In genomic region chr10:31321396-31321941, GRCh38 we compare ENCODE assay signal across 9 cellular contexts. TPM values are rescaled to one million over a fixed set of nuclear protein-coding genes. Genes with fewer than 3 reads are reported as not detected.
DNase-seq lines count a peak whose midpoint lies in the region; ATAC-seq, FAIRE-seq and TF ChIP-seq lines count a peak whose summit lies in the region.
"Had no signal": no experiment of that assay in that cellular context is flagged by ENCODE, and none has a peak within 500 bp of the region (broad histone marks: within the 10 kb centered on the region; RNA-seq: fewer than 3 reads in every experiment).

No MANE protein-coding gene starts in this region.

- H3K9me3 ChIP-seq in mammary epithelial cell (replicated peaks; ENCODE audit: insufficient read depth, low read length) (no peaks in the 10 kb centered on the region), H1 (ENCODE audit: insufficient read depth in 2 of 2, low read depth in 1 of 2, low read length in 1 of 2) (no peaks in the 10 kb centered on the region), ovary (no peaks in the 10 kb centered on the region)

- no peak overlapping the region for H4K91ac ChIP-seq in H1 (replicated peaks; ENCODE audit: insufficient read length, low read length)

- H3K4me3 Mint-ChIP-seq in MCF 10A (ENCODE audit: unreplicated experiment) = peak overlapping the region; percentile 86

- peaks cover 27% of the 10 kb centered on the region for H3K4me1 Mint-ChIP-seq in MCF 10A (ENCODE audit: insufficient read depth, unreplicated experiment)

- H3K4me1 ChIP-seq in mammary epithelial cell (ENCODE audit: insufficient read depth, low read length) (peaks cover 15% of the 10 kb centered on the region), H1 (replicated peaks in 1 of 4; ENCODE audit: control insufficient read depth in 3 of 4, insufficient read depth in 4 of 4, low read length in 3 of 4) (peaks cover 0 to 4% (median 3%) of the 10 kb centered on the region in 4 experiments; a peak in 4 of 7 replicates), ovary (ENCODE audit: insufficient read depth) (no peaks in the 10 kb centered on the region)

- H3K27ac ChIP-seq in mammary epithelial cell (ENCODE audit: insufficient read depth, low read depth, low read length) = no peak overlapping the region
- no peak overlapping the region for H3K27ac ChIP-seq in H1 (ENCODE audit: low read depth, low read length)
- no peak overlapping the region for H3K27ac ChIP-seq in ovary

- 36% methylated on average over 10 of the region's 10 CpGs for WGBS in mammary epithelial cell (ENCODE audit: low coverage, missing lambda C conversion rate)
- 53% methylated on average over 10 of the region's 10 CpGs; no CpG with 5 or more reads in 1 of the 2 experiments for WGBS in H1 (ENCODE audit: extremely low coverage in 1 of 2, insufficient coverage in 1 of 2, insufficient read length in 1 of 2, insufficient replicate concordance in 2 of 2, low coverage in 1 of 2, low lambda C conversion rate in 2 of 2, missing lambda C conversion rate in 1 of 2), 2 experiments
- WGBS in ovary, 3 donors = 17 to 22% (median 17%) methylated on average over 10 of the region's 10 CpGs

- dilution Hi-C loops in mammary epithelial cell (cut with HindIII; ENCODE audit: low sequenced_read_pairs) = no loop called here

- no peak overlapping the region for H2BK12ac ChIP-seq in H1 (ENCODE audit: low read depth, low read length)

- H3K36me3 ChIP-seq in mammary epithelial cell (ENCODE audit: insufficient read depth, low read length) (no peaks in the 10 kb centered on the region), H1 (ENCODE audit: control insufficient read depth in 2 of 4, insufficient read depth in 4 of 4, low read length in 3 of 4) (no peaks in the 10 kb centered on the region; a peak in 1 of 8 replicates), ovary (no peaks in the 10 kb centered on the region)

- H3K4me2 ChIP-seq in mammary epithelial cell (ENCODE audit: insufficient read depth, low read depth, low read length) (no peak overlapping the region), H1 (ENCODE audit: insufficient read depth in 1 of 2, low read depth in 2 of 2, low read length in 2 of 2) (peak overlapping the region; percentile 78 to 91; a peak in 3 of 4 replicates)

- no peak overlapping the region for H4K8ac ChIP-seq in H1 (ENCODE audit: extremely low read depth, insufficient read depth, low read length)

- H4K5ac ChIP-seq in H1 (ENCODE audit: insufficient read length, low read depth, low read length) = no peak overlapping the region

- H3K4me3 ChIP-seq in mammary epithelial cell (replicated peaks in 1 of 3; ENCODE audit: insufficient read depth in 1 of 3, low read depth in 2 of 3, low read length in 3 of 3) = no peak overlapping the region
- peak overlapping the region in 1 of 4 experiments; percentile 63; a peak in 2 of 8 replicates for H3K4me3 ChIP-seq in H1 (ENCODE audit: extremely low read depth in 1 of 4, insufficient read depth in 2 of 4, low read depth in 3 of 4, low read length in 4 of 4)
- H3K4me3 ChIP-seq in ovary = peak overlapping the region; percentile 95

- no peak overlapping the region for H2BK20ac ChIP-seq in H1 (ENCODE audit: low read length)

- no peak overlapping the region for H3K27ac Mint-ChIP-seq in MCF 10A (ENCODE audit: low read depth, unreplicated experiment)
- H3K27ac Mint-ChIP-seq: dendritic cell treated with granulocyte-macrophage colony-stimulating factor and Interleukin-4, amounts not matched to agents 40 ng/mL and 50 ng/mL, for 4 days had no signal

- TSS peak; percentile 21 for BruUV-seq in MCF 10A (replicated peaks; lab: Mats Ljungman, UMichigan)
- no TSS peak for BruUV-seq in mammary epithelial cell (replicated peaks; lab: Mats Ljungman, UMichigan)

- TF ChIP-seq POLR2A in H1 (IDR thresholded peaks at IDR 0.05; ENCODE audit: control extremely low read depth in 1 of 2, low read depth in 2 of 2, low read length in 2 of 2) (no peak), ovary (IDR thresholded peaks at IDR 0.05) (no peak)

- no peaks in the 10 kb centered on the region for H3K27me3 Mint-ChIP-seq in MCF 10A (ENCODE audit: insufficient read depth, unreplicated experiment)

- H4K20me1 ChIP-seq in mammary epithelial cell (ENCODE audit: insufficient read depth, low read length) (no peaks in the 10 kb centered on the region), H1 (replicated peaks in 1 of 2; ENCODE audit: control insufficient read depth in 1 of 2, insufficient read depth in 2 of 2, low read length in 2 of 2) (peaks cover 2 to 8% of the 10 kb centered on the region in 2 experiments)

- no peak overlapping the region for H3K18ac ChIP-seq in H1 (ENCODE audit: extremely low read depth, low read length)

- H3K79me1 ChIP-seq in H1 (ENCODE audit: low read depth, low read length) = no peaks in the 10 kb centered on the region

- DNase-seq in MCF 10A (ENCODE audit: unreplicated experiment) (no peak), mammary epithelial cell (no peak), T-helper 22 cell (ENCODE audit: low read depth) (peak; percentile 53), H1 (ENCODE audit: low read depth in 1 of 2, low spot score in 2 of 2) (no peak), ovary (no peak), NCI-H2196 (lab: John Stamatoyannopoulos, UW; ENCODE audit: unreplicated experiment) (no peak), ACHN (no peak)

- H3K4ac ChIP-seq in H1 (replicated peaks; ENCODE audit: insufficient read length, low read depth, low read length) = no peak overlapping the region

- intact Hi-C loops in MCF 10A (cut with micrococcal nuclease) = loop anchor here (5.0 kb wide), 1 partner anchor 171 kb away; no protein-coding TSS in a partner anchor
- intact Hi-C loops in mammary epithelial cell (cut with micrococcal nuclease) = no loop called here
- intact Hi-C loops in ovary (cut with DNase I) = no loop called here

- TF ChIP-seq CTCF in MCF 10A (IDR thresholded peaks at IDR 0.05; ENCODE audit: unreplicated experiment) (no peak), mammary epithelial cell (conservative IDR thresholded peaks at IDR 0.05 in 1 of 2, IDR thresholded peaks at IDR 0.05 in 1 of 2; ENCODE audit: extremely low read depth in 1 of 2, insufficient read depth in 1 of 2, low read depth in 1 of 2, low read length in 2 of 2) (no peak), H1 (IDR thresholded peaks at IDR 0.05; ENCODE audit: control extremely low read depth in 1 of 3, insufficient read depth in 1 of 3, low read depth in 1 of 3, low read length in 3 of 3) (no peak), ovary (IDR thresholded peaks at IDR 0.05) (no peak)

- H3K27me3 ChIP-seq in mammary epithelial cell (ENCODE audit: insufficient read depth, low read length) (peaks cover 26% of the 10 kb centered on the region), H1 (replicated peaks in 1 of 4; ENCODE audit: control insufficient read depth in 3 of 4, extremely low read depth in 1 of 4, insufficient read depth in 3 of 4, low read length in 3 of 4) (peaks cover 13 to 54% (median 31%) of the 10 kb centered on the region in 4 experiments), ovary (no peaks in the 10 kb centered on the region)

- in situ Hi-C loops in mammary epithelial cell (cut with MboI; ENCODE audit: low sequenced_read_pairs in 2 of 2) (no loop called here), ACHN (cut with HindIII; ENCODE audit: low pct_ligation_motif_present, low pct_unique_long_range_greater_than_20kb, low sequenced_read_pairs) (no loop called here)

- H2BK120ac ChIP-seq in H1 (replicated peaks; ENCODE audit: low read depth, low read length) = no peak overlapping the region

- no peak overlapping the region for H3K23ac ChIP-seq in H1 (ENCODE audit: insufficient read length)

- no peak overlapping the region for H2AFZ ChIP-seq in mammary epithelial cell (ENCODE audit: low read depth, low read length)
- no peak overlapping the region for H2AFZ ChIP-seq in H1 (ENCODE audit: low read length)

- POLR2A ChIA-PET in MCF 10A (lab: Yijun Ruan, JAX) (interaction anchor here (0.6 to 1.0 kb wide), 6 partner anchors 7 to 606 kb away, joined by 3 read pairs; no protein-coding TSS in a partner anchor), H1 (lab: Charles Lee; ENCODE audit: partially characterized antibody) (no interaction called here)

- no peak overlapping the region for H2BK15ac ChIP-seq in H1 (ENCODE audit: low read length)

- H3K9ac ChIP-seq in mammary epithelial cell (ENCODE audit: insufficient read depth, low read length) = no peak overlapping the region
- no peak overlapping the region for H3K9ac ChIP-seq in H1 (replicated peaks in 1 of 4; ENCODE audit: extremely low read depth in 1 of 4, low read depth in 3 of 4, low read length in 3 of 4)

- no peak for TF ChIP-seq EP300 in H1 (IDR thresholded peaks at IDR 0.05; ENCODE audit: borderline replicate concordance in 1 of 2, low read depth in 2 of 2, low read length in 2 of 2)
- no peak for TF ChIP-seq EP300 in ovary (IDR thresholded peaks at IDR 0.05)

- ATAC-seq in HG03521 (IDR thresholded peaks at IDR 0.05; ENCODE audit: unreplicated experiment) = no peak

- no peak for TF ChIP-seq RAD21 in H1 (IDR thresholded peaks at IDR 0.05 in 1 of 2, conservative IDR thresholded peaks at IDR 0.05 in 1 of 2; ENCODE audit: low read depth in 2 of 2, low read length in 2 of 2)

- H3K9me3 Mint-ChIP-seq in MCF 10A (ENCODE audit: unreplicated experiment) = no peaks in the 10 kb centered on the region
- H3K9me3 Mint-ChIP-seq: dendritic cell treated with granulocyte-macrophage colony-stimulating factor and Interleukin-4, amounts not matched to agents 40 ng/mL and 50 ng/mL, for 4 days had no signal

- H3K79me2 ChIP-seq in mammary epithelial cell (ENCODE audit: insufficient read depth, low read length) (peaks cover 4% of the 10 kb centered on the region), H1 (ENCODE audit: control insufficient read depth in 1 of 2, insufficient read depth in 2 of 2, low read length in 2 of 2) (no peaks in the 10 kb centered on the region)

- no peak overlapping the region for H2AK5ac ChIP-seq in H1 (ENCODE audit: low read depth, low read length)

- peaks cover 14% of the 10 kb centered on the region for H3K23me2 ChIP-seq in H1 (ENCODE audit: low read depth, low read length)

- no peaks in the 10 kb centered on the region for H3K36me3 Mint-ChIP-seq in MCF 10A (ENCODE audit: insufficient read depth, unreplicated experiment)

- CTCF ChIA-PET in MCF 10A (lab: Yijun Ruan, JAX) (interaction anchor here (0.6 to 0.7 kb wide), 2 partner anchors 96 to 281 kb away, joined by 3 read pairs; no protein-coding TSS in a partner anchor), mammary epithelial cell (lab: Charles Lee; ENCODE audit: low non-redundant PET) (no interaction called here), H1 (lab: Charles Lee; ENCODE audit: partially characterized antibody) (no interaction called here)

- H2BK5ac ChIP-seq in H1 (ENCODE audit: low read depth, low read length) = no peak overlapping the region

- no peak overlapping the region for H3K56ac ChIP-seq in H1 (replicated peaks; ENCODE audit: insufficient read length, low read depth, low read length)

- FAIRE-seq in H1 (lab: Jason Lieb, UNC) = no peak

- H3K14ac ChIP-seq in H1 (ENCODE audit: insufficient read length) = no peak overlapping the region

RNA-seq across cellular contexts. Expression of gene ZEB1, which starts 2.5 kb away (rescaled TPM):
- total RNA-seq in MCF 10A (2022) (15.1 and 20.6 TPM in 2 replicates), mammary epithelial cell (1 to 10 TPM; 1.2 to 1.3 TPM), ovary (10 to 100 TPM; 23.3 to 48.4 (median 40.7) TPM)
- polyA plus RNA-seq in mammary epithelial cell (0.20 TPM), H1 (2011; rRNA removed) (0.03 and 0.08 TPM in 2 replicates), ovary (10 to 100 TPM; 11.0 to 26.8 TPM)
- polyA minus RNA-seq in mammary epithelial cell = not detected
- 0.15 and 0.23 TPM in 2 replicates for total RNA-seq in H1 (2021; fragmentation: NEBNext Ultra II Directional; extraction: Animal tissue kit (Norgen Biotek cat#: 25700))
- polyA plus RNA-seq in H1 (2011; cell fraction: cytosol; rRNA removed) = 0.08 TPM
- 0.13 TPM for polyA plus RNA-seq in H1 (2011; cell fraction: nucleus; rRNA removed)
- 0.17 to 0.48 TPM (median 0.22 TPM) in 4 replicates for polyA plus RNA-seq in H1 (2012, experiment 1 of 2)
- not detected for polyA plus RNA-seq in H1 (2012, experiment 2 of 2)
- 0.06 TPM for polyA plus RNA-seq in H1 (2013, experiment 1 of 2)
- 0.06 TPM for polyA plus RNA-seq in H1 (2013, experiment 2 of 2)
- polyA minus RNA-seq in H1 (2011; rRNA and poly(A)+ RNA removed) = 0.16 and 0.24 TPM in 2 replicates
- not detected for polyA minus RNA-seq in H1 (2011; cell fraction: cytosol; rRNA and poly(A)+ RNA removed)
- 1.1 TPM for polyA minus RNA-seq in H1 (2011; cell fraction: nucleus; rRNA and poly(A)+ RNA removed)
